In the genomic region with DNA sequence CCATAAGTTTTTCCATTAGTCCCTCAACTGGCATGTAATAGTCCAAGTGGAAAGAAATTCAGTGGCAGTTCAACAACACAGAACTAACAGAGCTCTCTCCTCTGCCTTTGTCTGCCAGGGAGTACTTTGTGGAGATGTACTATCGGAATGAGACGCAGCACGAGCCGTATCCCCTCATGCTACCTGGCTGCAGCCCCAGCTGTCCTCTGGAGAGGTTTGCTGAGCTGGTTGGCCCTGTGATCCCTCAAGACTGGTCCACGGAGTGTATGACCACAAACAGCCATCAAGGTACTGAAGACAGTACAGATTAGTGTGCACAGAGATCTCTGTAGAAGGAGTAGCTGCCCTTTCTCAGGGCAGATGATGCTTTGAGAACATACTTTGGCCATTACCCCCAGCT, we compare ENCODE assay signal across 37 cellular contexts. TPM values are rescaled to one million over a fixed set of nuclear protein-coding genes. Genes with fewer than 3 reads are reported as not detected.
"Had no signal": no experiment of that assay in that cellular context is flagged by ENCODE, and none has a peak within 500 bp of the region (broad histone marks: within the 10 kb centered on the region; RNA-seq: fewer than 3 reads in every experiment).

No MANE protein-coding gene starts in this region.

- H3K9me3 ChIP-seq: adrenal gland, ascending aorta, body of pancreas, breast epithelium had no signal

- ATAC-seq: activated naive CD4-positive, alpha-beta T cell treated with anti-CD3 and anti-CD28 coated beads, Interleukin-2, amount 50 U/mL, for 72 hours; activated naive CD8-positive, alpha-beta T cell treated with anti-CD3 and anti-CD28 coated beads, Interleukin-2, amount 50 U/mL, for 24 hours; activated T-cell treated with anti-CD3 and anti-CD28 coated beads, Interleukin-2, amount 50 U/mL, for 4 hours; activated T-cell treated with anti-CD3 and anti-CD28 coated beads, Interleukin-2, amount 50 U/mL, for 72 hours; activated T-helper 17 cell treated with anti-CD3 and anti-CD28 coated beads, Interleukin-2, amount 50 U/mL, for 72 hours; body of pancreas had no signal

- H3K36me3 ChIP-seq: adrenal gland, ascending aorta, brain microvascular endothelial cell, breast epithelium had no signal

- H3K27me3 ChIP-seq: adrenal gland, ascending aorta, body of pancreas, brain microvascular endothelial cell, breast epithelium, cardiac muscle cell had no signal

- H3K4me3 ChIP-seq: adrenal gland, ascending aorta, body of pancreas, breast epithelium, cardiac muscle cell had no signal

- FAIRE-seq: astrocyte, bronchial epithelial cell had no signal

- H3K27ac ChIP-seq: adrenal gland, ascending aorta, body of pancreas, brain microvascular endothelial cell, breast epithelium, cardiac muscle cell had no signal

- DNase-seq: activated effector memory CD4-positive, alpha-beta T cell treated with anti-CD3 and anti-CD28 coated beads, Interleukin-2, amount 50 U/mL, for 16 hours; activated effector memory CD4-positive, alpha-beta T cell treated with Interleukin-2 at 50 U/mL for 16 hours; activated gamma-delta T cell; activated gamma-delta T cell treated with Interleukin-2 at 50 U/mL for 16 hours; activated naive CD4-positive, alpha-beta T cell; activated naive CD4-positive, alpha-beta T cell treated with anti-CD3 and anti-CD28 coated beads for 36 hours; activated naive CD4-positive, alpha-beta T cell treated with anti-CD3 and anti-CD28 coated beads, Interleukin-2, amount 10 ng/mL, durations not matched to agents 7 days and 5 days; activated naive CD4-positive, alpha-beta T cell treated with anti-CD3 and anti-CD28 coated beads, Interleukin-2, amount 50 U/mL, for 16 hours; activated naive CD4-positive, alpha-beta T cell treated with Interleukin-2 at 50 U/mL for 16 hours; activated naive CD8-positive, alpha-beta T cell treated with anti-CD3 and anti-CD28 coated beads for 36 hours; activated naive CD8-positive, alpha-beta T cell treated with anti-CD3 and anti-CD28 coated beads, Interleukin-2, amount 10 ng/mL, durations not matched to agents 7 days and 5 days; activated naive CD8-positive, alpha-beta T cell treated with anti-CD3 and anti-CD28 coated beads, Interleukin-2, amount 50 U/mL, for 24 hours; activated T-cell treated with anti-CD3 and anti-CD28 coated beads, Interleukin-2, amount 50 U/mL, for 1 hour; activated T-cell treated with anti-CD3 and anti-CD28 coated beads, Interleukin-2, amount 50 U/mL, for 24 hours; activated T-cell treated with anti-CD3 and anti-CD28 coated beads, Interleukin-2, amount 50 U/mL, for 4 hours; activated T-cell treated with anti-CD3 and anti-CD28 coated beads, Interleukin-2, amount 50 U/mL, for 48 hours; activated T-cell treated with anti-CD3 and anti-CD28 coated beads, Interleukin-2, amount 50 U/mL, for 72 hours; adrenal gland; amniotic stem cell; amygdala; anterior cingulate cortex; aorta; body of pancreas; brain microvascular endothelial cell; caudate nucleus; central memory CD4-positive, alpha-beta T cell; cerebellar nuclear complex had no signal

- H3K4me1 ChIP-seq: adrenal gland, ascending aorta, body of pancreas, breast epithelium had no signal

RNA-seq across cellular contexts. Expression of a gene that starts 39.4 kb away (rescaled TPM):
- total RNA-seq: activated naive CD4-positive, alpha-beta T cell treated with anti-CD3 and anti-CD28 coated beads for 36 hours; activated naive CD4-positive, alpha-beta T cell treated with anti-CD3 and anti-CD28 coated beads, Interleukin-2, amount 50 U/mL, for 72 hours; activated naive CD8-positive, alpha-beta T cell treated with anti-CD3 and anti-CD28 coated beads for 36 hours; activated naive CD8-positive, alpha-beta T cell treated with anti-CD3 and anti-CD28 coated beads, Interleukin-2, amount 10 ng/mL, durations not matched to agents 7 days and 5 days; activated T-cell treated with anti-CD3 and anti-CD28 coated beads, Interleukin-2, amount 50 U/mL, for 4 hours; activated T-cell treated with anti-CD3 and anti-CD28 coated beads, Interleukin-2, amount 50 U/mL, for 72 hours; activated T-helper 1 cell treated with anti-CD3 and anti-CD28 coated beads, Interleukin-12 subunit alpha, Interleukin-12 subunit beta, Interleukin-2, Interleukin-4 antibody, amounts not matched to agents 30 ng/mL and 10 ng/mL and 1 ng/mL, durations not matched to agents 14 hours and 24 hours and 36 hours; activated T-helper 17 cell treated with anti-CD3 and anti-CD28 coated beads, Interleukin-2, amount 50 U/mL, for 72 hours; activated T-helper 2 cell treated with anti-CD3 and anti-CD28 coated beads, Interferon-gamma antibody, Interleukin-2, Interleukin-4, amounts not matched to agents 10 μg/mL and 5 μg/mL and 100 μg/mL, durations not matched to agents 14 hours and 24 hours and 36 hours; astrocyte; chondrocyte had no signal
